Comparison of ENCODE assay signal across 15 cellular contexts in the genomic region with DNA sequence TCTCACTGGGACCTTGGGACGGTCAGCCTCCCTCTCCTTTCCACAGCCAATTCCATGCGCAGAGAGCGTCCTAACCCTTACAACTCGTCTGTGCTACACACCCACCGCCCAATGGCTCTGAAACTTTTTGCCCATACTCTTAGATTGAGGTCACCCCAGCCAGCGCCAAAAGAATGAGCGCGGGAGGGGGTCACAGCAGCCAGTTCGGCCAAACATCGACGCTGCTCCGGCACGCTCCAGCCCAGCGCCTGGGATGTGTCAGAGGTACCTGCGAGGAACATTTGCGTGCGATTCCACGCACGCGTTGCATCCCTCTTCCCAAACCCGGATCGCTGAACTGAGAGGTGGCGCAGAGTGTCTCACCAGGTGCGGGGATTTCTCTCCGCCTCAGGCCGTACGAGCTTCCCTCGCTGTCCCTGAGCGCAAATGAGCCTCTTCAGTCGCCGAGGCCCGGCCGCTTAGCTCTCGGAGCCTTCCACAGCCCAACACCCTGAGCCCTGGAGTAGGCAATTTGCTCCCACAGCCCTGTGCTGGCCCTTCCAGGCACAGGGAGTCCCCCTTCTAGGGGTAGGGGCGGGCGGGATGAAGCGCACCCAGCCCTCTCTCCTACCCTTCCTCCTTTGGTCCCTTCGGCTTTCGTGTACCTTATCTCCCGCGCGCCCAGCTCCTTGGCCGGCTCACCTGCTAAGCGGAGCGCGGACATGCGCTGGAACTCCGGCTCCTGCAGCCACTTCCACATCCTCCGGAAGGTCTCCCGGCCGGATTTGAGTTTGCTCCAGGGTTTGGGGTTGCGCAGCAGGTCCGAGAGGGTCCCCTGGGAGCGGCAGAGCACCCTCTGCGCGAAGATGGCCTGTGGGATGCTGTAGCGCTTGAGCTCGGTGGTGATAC. TPM values are rescaled to one million over a fixed set of nuclear protein-coding genes. Genes with fewer than 3 reads are reported as not detected.
DNase-seq lines count a peak whose midpoint lies in the region; ATAC-seq and TF ChIP-seq lines count a peak whose summit lies in the region.
"Had no signal": no experiment of that assay in that cellular context is flagged by ENCODE, and none has a peak within 500 bp of the region (broad histone marks: within the 10 kb centered on the region; RNA-seq: fewer than 3 reads in every experiment).

No MANE protein-coding gene starts in this region.

- peaks cover 79% of the 10 kb centered on the region for H3K27me3 Mint-ChIP-seq in activated naive CD4-positive, alpha-beta T cell treated with anti-CD3 and anti-CD28 coated beads for 36 hours (ENCODE audit: low read depth)

- WGBS in hepatocyte (ENCODE audit: low lambda C conversion rate, missing lambda C conversion rate), result 20% methylated on average over 55 of the region's 58 CpGs

- H4K20me1 ChIP-seq in hepatocyte (ENCODE audit: insufficient read depth, poor library complexity, severe bottlenecking), result no peaks in the 10 kb centered on the region

- peaks cover 93% of the 10 kb centered on the region for H3K27me3 ChIP-seq in hepatocyte

- ATAC-seq in activated naive CD4-positive, alpha-beta T cell treated with anti-CD3 and anti-CD28 coated beads, Interleukin-2, amount 50 U/mL, for 72 hours, result no peak
- no peak for ATAC-seq in left lobe of liver

- TF ChIP-seq CTCF in hepatocyte (IDR thresholded peaks at IDR 0.05; ENCODE audit: poor library complexity), result no peak

- peak overlapping the region; percentile 65 for H3K4me3 Mint-ChIP-seq in activated naive CD4-positive, alpha-beta T cell treated with anti-CD3 and anti-CD28 coated beads for 36 hours

- H3K27ac ChIP-seq in hepatocyte, result no peak overlapping the region
- H3K27ac ChIP-seq: esophagus muscularis mucosa, suprapubic skin had no signal

- H3K9me3 ChIP-seq in hepatocyte (ENCODE audit: low read depth), result no peaks in the 10 kb centered on the region
- H3K9me3 ChIP-seq: esophagus muscularis mucosa, MG63, suprapubic skin had no signal

- intact Hi-C loops in activated naive CD4-positive, alpha-beta T cell treated with anti-CD3 and anti-CD28 coated beads for 36 hours (cut with micrococcal nuclease), result loop anchor here (1.0 to 10.0 kb wide), 3 partner anchors 8 to 726 kb away; no protein-coding TSS in a partner anchor

- peaks cover 24% of the 10 kb centered on the region for H3K4me1 Mint-ChIP-seq in activated naive CD4-positive, alpha-beta T cell treated with anti-CD3 and anti-CD28 coated beads for 36 hours (ENCODE audit: low read depth)

- CTCF ChIA-PET in activated naive CD4-positive, alpha-beta T cell treated with anti-CD3 and anti-CD28 coated beads for 36 hours (lab: Charles Lee), result no interaction called here

- DNase-seq in activated naive CD4-positive, alpha-beta T cell treated with anti-CD3 and anti-CD28 coated beads for 36 hours, result no peak
- DNase-seq in activated naive CD4-positive, alpha-beta T cell treated with anti-CD3 and anti-CD28 coated beads, Interleukin-2, amount 50 U/mL, for 72 hours (ENCODE audit: low spot score in 2 of 2), result no peak
- DNase-seq in NCI-H69 (lab: John Stamatoyannopoulos, UW) (peak; percentile 46), hepatocyte (ENCODE audit: low spot score) (no peak), retina (peak; percentile 63), AG08395 (ENCODE audit: low spot score) (no peak), left lobe of liver (ENCODE audit: low spot score) (no peak), NCI-H2227 treated with DMSO at 0.1 percent for 48 hours (lab: John Stamatoyannopoulos, UW) (no peak)
- DNase-seq: MG63; stimulated activated CD4-positive, alpha-beta T cell treated with anti-CD3 and anti-CD28 coated beads, Interleukin-4, amount 100 ng/mL, for 4 hours had no signal

- no peaks in the 10 kb centered on the region for H3K36me3 ChIP-seq in hepatocyte (replicated peaks; ENCODE audit: insufficient read depth, low read depth)
- H3K36me3 ChIP-seq: esophagus muscularis mucosa, MG63, suprapubic skin had no signal

- no peaks in the 10 kb centered on the region for H3K9me2 ChIP-seq in hepatocyte (replicated peaks; ENCODE audit: insufficient read depth)

- no peak overlapping the region for H2AFZ ChIP-seq in hepatocyte

- no peaks in the 10 kb centered on the region for H3K9me3 Mint-ChIP-seq in activated naive CD4-positive, alpha-beta T cell treated with anti-CD3 and anti-CD28 coated beads for 36 hours
- H3K9me3 Mint-ChIP-seq in activated naive CD4-positive, alpha-beta T cell treated with anti-CD3 and anti-CD28 coated beads, Interleukin-2, amount 50 U/mL, for 72 hours, result no peaks in the 10 kb centered on the region

- H3K36me3 Mint-ChIP-seq in activated naive CD4-positive, alpha-beta T cell treated with anti-CD3 and anti-CD28 coated beads for 36 hours (ENCODE audit: low read depth), result no peaks in the 10 kb centered on the region
- peaks cover 0 to 7% of the 10 kb centered on the region in 2 donors for H3K36me3 Mint-ChIP-seq in activated naive CD4-positive, alpha-beta T cell treated with anti-CD3 and anti-CD28 coated beads, Interleukin-2, amount 50 U/mL, for 72 hours

- H3K4me2 ChIP-seq in hepatocyte, result peak overlapping the region; percentile 46

- H3K4me1 ChIP-seq in hepatocyte (ENCODE audit: insufficient read depth), result peaks cover 17% of the 10 kb centered on the region

- H3K79me2 ChIP-seq in hepatocyte, result no peaks in the 10 kb centered on the region

- H3K4me3 ChIP-seq in hepatocyte, result no peak overlapping the region
- H3K4me3 ChIP-seq: MG63 had no signal

- H3K27ac Mint-ChIP-seq in activated naive CD4-positive, alpha-beta T cell treated with anti-CD3 and anti-CD28 coated beads for 36 hours, result no peak overlapping the region
- peak overlapping the region in 1 of 2 donors; percentile 65 for H3K27ac Mint-ChIP-seq in activated naive CD4-positive, alpha-beta T cell treated with anti-CD3 and anti-CD28 coated beads, Interleukin-2, amount 50 U/mL, for 72 hours

RNA-seq across cellular contexts. Expression of gene ONECUT1, which starts 1.8 kb away (rescaled TPM):
- total RNA-seq in activated naive CD4-positive, alpha-beta T cell treated with anti-CD3 and anti-CD28 coated beads for 36 hours, result not detected
- not detected for total RNA-seq in activated naive CD4-positive, alpha-beta T cell treated with anti-CD3 and anti-CD28 coated beads, Interleukin-2, amount 50 U/mL, for 72 hours
- total RNA-seq in hepatocyte, result 9.5 and 15.2 TPM in 2 replicates
- polyA plus RNA-seq in hepatocyte, result 3.9 and 5.9 TPM in 2 replicates
- 63.0 TPM for total RNA-seq in left lobe of liver
- total RNA-seq: cardiac septum, esophagus muscularis mucosa had no signal
- polyA plus RNA-seq: BJ, keratinocyte had no signal

Comparison
In these comparisons a context has a peak if more than half of its experiments do, and no peak if none do; other contexts are left out.
1. DNase-seq: peak in NCI-H69 (single experiment) and retina (single experiment); none in activated naive CD4-positive, alpha-beta T cell treated with anti-CD3 and anti-CD28 coated beads for 36 hours (single experiment), activated naive CD4-positive, alpha-beta T cell treated with anti-CD3 and anti-CD28 coated beads, Interleukin-2, amount 50 U/mL, for 72 hours (0 of 2), hepatocyte (single experiment), AG08395 (single experiment), left lobe of liver (single experiment) and NCI-H2227 treated with DMSO at 0.1 percent for 48 hours (single experiment).
2. RNA of gene ONECUT1, which starts 1.8 kb away (total RNA-seq): 63.0 TPM in left lobe of liver (single experiment) and 9.5 to 15.2 TPM in hepatocyte; not detected in activated naive CD4-positive, alpha-beta T cell treated with anti-CD3 and anti-CD28 coated beads for 36 hours and not detected in activated naive CD4-positive, alpha-beta T cell treated with anti-CD3 and anti-CD28 coated beads, Interleukin-2, amount 50 U/mL, for 72 hours; every median in the first group is over 10 times any median in the second.